In genomic region chr6:30613251-30614043, GRCh38 we compare ENCODE assay signal across 1 cellular context.
TF ChIP-seq lines count a peak whose summit lies in the region.

No MANE protein-coding gene starts in this region.

TF ChIP-seq in K562, 482 proteins besides CTCF, POLR2A, EP300 and RAD21 (continued from another document):
- TF ChIP-seq HES1 (IDR thresholded peaks at IDR 0.05; ENCODE audit: low read depth) = peak; percentile 18; the same call in 1 of the 2 replicates
- TF ChIP-seq ESRRB (CRISPR knock-in tag; IDR thresholded peaks at IDR 0.05; ENCODE audit: borderline replicate concordance) = 0 out of 2 replicates have a peak, but pooled peaks have one; percentile 28
- TF ChIP-seq, protein P1, sequence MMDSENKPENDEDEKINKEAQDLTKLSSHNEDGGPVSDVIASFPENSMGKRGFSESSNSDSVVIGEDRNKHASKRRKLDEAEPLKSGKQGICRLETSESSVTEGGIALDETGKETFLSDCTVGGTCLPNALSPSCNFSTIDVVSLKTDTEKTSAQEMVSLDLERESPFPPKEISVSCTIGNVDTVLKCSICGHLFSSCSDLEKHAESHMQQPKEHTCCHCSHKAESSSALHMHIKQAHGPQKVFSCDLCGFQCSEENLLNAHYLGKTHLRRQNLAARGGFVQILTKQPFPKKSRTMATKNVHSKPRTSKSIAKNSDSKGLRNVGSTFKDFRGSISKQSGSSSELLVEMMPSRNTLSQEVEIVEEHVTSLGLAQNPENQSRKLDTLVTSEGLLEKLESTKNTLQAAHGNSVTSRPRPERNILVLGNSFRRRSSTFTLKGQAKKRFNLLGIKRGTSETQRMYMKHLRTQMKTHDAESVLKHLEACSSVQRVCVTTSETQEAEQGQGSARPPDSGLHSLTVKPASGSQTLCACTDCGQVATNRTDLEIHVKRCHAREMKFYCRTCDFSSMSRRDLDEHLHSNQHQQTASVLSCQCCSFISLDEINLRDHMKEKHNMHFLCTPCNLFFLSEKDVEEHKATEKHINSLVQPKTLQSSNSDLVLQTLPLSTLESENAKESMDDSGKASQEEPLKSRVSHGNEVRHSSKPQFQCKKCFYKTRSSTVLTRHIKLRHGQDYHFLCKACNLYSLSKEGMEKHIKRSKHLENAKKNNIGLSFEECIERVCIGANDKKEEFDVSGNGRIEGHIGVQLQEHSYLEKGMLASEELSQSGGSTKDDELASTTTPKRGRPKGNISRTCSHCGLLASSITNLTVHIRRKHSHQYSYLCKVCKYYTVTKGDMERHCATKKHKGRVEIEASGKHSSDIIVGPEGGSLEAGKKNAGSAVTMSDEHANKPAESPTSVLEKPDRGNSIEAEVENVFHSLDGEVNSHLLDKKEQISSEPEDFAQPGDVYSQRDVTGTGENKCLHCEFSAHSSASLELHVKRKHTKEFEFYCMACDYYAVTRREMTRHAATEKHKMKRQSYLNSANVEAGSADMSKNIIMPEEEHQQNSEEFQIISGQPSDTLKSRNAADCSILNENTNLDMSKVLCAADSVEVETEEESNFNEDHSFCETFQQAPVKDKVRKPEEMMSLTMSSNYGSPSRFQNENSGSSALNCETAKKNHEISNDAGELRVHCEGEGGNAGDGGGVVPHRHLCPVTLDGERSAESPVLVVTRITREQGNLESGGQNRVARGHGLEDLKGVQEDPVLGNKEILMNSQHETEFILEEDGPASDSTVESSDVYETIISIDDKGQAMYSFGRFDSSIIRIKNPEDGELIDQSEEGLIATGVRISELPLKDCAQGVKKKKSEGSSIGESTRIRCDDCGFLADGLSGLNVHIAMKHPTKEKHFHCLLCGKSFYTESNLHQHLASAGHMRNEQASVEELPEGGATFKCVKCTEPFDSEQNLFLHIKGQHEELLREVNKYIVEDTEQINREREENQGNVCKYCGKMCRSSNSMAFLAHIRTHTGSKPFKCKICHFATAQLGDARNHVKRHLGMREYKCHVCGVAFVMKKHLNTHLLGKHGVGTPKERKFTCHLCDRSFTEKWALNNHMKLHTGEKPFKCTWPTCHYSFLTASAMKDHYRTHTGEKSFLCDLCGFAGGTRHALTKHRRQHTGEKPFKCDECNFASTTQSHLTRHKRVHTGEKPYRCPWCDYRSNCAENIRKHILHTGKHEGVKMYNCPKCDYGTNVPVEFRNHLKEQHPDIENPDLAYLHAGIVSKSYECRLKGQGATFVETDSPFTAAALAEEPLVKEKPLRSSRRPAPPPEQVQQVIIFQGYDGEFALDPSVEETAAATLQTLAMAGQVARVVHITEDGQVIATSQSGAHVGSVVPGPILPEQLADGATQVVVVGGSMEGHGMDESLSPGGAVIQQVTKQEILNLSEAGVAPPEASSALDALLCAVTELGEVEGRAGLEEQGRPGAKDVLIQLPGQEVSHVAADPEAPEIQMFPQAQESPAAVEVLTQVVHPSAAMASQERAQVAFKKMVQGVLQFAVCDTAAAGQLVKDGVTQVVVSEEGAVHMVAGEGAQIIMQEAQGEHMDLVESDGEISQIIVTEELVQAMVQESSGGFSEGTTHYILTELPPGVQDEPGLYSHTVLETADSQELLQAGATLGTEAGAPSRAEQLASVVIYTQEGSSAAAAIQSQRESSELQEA (IDR thresholded peaks at IDR 0.05; ENCODE audit: low read depth) = no peak
- TF ChIP-seq ATF3 (IDR thresholded peaks at IDR 0.05) = 0 out of 2 replicates have a peak, but pooled peaks have one; percentile 11
- TF ChIP-seq ATF3 (CRISPR knock-in tag; conservative IDR thresholded peaks at IDR 0.05) = no peak
- TF ChIP-seq GTF2E2 (tag; IDR thresholded peaks at IDR 0.05) = peak; percentile 77; the same call in 1 of the 2 replicates
- TF ChIP-seq, protein P2, sequence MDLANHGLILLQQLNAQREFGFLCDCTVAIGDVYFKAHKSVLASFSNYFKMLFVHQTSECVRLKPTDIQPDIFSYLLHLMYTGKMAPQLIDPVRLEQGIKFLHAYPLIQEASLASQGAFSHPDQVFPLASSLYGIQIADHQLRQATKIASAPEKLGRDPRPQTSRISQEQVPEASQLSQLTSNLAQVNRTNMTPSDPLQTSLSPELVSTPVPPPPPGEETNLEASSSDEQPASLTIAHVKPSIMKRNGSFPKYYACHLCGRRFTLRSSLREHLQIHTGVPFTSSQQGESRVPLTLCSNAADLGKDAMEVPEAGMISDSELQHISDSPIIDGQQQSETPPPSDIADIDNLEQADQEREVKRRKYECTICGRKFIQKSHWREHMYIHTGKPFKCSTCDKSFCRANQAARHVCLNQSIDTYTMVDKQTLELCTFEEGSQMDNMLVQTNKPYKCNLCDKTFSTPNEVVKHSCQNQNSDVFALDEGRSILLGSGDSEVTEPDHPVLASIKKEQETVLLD (IDR thresholded peaks at IDR 0.05) = no peak
- TF ChIP-seq ELF2 (CRISPR knock-in tag; IDR thresholded peaks at IDR 0.05) = 0 out of 2 replicates have a peak, but pooled peaks have one; percentile 37
